Comparison of ENCODE assay signal across 1 cellular context in the genomic region with DNA sequence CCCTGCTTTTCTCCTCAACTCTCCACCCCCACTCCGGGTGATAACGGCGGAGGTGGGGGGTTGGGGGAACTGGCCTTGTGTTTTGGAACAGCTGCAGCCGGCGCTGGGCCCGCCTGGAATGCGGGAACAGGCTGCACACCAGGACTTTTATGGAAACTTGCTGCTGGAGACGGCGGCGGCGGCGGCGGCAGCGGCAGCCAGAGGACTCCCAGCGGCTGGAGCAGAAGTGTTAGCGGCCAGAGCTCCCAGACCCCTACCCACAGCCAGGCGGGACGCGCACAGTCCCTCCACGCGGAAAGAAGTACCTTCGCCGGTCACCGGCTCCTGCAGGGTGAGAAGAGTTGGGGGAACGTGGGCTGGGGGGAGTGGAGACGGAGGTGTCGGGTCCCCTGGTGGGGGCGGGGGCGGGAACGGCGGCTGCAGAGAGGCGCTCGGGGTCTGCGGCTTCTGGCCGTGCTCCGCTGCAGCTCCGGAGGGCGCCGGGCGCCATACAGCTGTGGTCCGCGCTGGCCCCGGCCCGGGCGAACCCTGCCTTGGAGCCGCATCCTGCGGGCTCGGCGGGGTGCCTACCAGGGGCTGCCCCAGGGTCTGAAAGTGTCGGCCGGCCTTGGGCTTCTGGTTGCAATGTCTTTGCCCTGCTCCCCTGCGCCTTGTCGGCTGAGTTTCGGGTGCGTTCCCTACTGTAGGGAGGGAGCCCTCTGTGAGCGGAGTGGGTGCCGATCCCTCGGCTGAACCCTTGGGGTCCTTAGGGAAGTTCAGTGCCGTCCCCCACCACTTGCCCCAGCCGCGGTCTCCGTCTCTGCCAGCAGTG.
TF ChIP-seq lines count a peak whose summit lies in the region.

A gene (plus strand): TSS at position 196 of the 811 bp plus-strand sequence. CDS start 27,483 bp downstream, outside the sequence.

TF ChIP-seq in HEK293, 187 proteins besides CTCF, POLR2A, EP300 and RAD21 (continued from another document):
- TF ChIP-seq, protein P1, sequence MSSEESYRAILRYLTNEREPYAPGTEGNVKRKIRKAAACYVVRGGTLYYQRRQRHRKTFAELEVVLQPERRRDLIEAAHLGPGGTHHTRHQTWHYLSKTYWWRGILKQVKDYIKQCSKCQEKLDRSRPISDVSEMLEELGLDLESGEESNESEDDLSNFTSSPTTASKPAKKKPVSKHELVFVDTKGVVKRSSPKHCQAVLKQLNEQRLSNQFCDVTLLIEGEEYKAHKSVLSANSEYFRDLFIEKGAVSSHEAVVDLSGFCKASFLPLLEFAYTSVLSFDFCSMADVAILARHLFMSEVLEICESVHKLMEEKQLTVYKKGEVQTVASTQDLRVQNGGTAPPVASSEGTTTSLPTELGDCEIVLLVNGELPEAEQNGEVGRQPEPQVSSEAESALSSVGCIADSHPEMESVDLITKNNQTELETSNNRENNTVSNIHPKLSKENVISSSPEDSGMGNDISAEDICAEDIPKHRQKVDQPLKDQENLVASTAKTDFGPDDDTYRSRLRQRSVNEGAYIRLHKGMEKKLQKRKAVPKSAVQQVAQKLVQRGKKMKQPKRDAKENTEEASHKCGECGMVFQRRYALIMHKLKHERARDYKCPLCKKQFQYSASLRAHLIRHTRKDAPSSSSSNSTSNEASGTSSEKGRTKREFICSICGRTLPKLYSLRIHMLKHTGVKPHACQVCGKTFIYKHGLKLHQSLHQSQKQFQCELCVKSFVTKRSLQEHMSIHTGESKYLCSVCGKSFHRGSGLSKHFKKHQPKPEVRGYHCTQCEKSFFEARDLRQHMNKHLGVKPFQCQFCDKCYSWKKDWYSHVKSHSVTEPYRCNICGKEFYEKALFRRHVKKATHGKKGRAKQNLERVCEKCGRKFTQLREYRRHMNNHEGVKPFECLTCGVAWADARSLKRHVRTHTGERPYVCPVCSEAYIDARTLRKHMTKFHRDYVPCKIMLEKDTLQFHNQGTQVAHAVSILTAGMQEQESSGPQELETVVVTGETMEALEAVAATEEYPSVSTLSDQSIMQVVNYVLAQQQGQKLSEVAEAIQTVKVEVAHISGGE (tag by site-specific recombination; conservative IDR thresholded peaks at IDR 0.05; ENCODE audit: low read depth), result peak; percentile 18; the same call in 1 of the 2 replicates
- TF ChIP-seq ZNF548 (tag by site-specific recombination; IDR thresholded peaks at IDR 0.05) (no peak), ZNF843 (tag by site-specific recombination; IDR thresholded peaks at IDR 0.05) (peak; percentile 54), ZNF549 (tag by site-specific recombination; IDR thresholded peaks at IDR 0.05) (no peak), ZNF121 (tag by site-specific recombination; IDR thresholded peaks at IDR 0.05) (peak; percentile 7; the same call in 1 of the 2 replicates), ZNF707 (tag by site-specific recombination; IDR thresholded peaks at IDR 0.05) (no peak), ZXDB (tag by site-specific recombination; IDR thresholded peaks at IDR 0.05) (peak; percentile 82), OVOL3 (tag by site-specific recombination; IDR thresholded peaks at IDR 0.05) (no peak), ZNF138 (tag by site-specific recombination; IDR thresholded peaks at IDR 0.05; ENCODE audit: borderline replicate concordance) (no peak), SP3 (tag by site-specific recombination; IDR thresholded peaks at IDR 0.05) (no peak; the same call in 1 of the 2 replicates), ZNF248 (tag by site-specific recombination; IDR thresholded peaks at IDR 0.05) (no peak), ZNF600 (tag by site-specific recombination; IDR thresholded peaks at IDR 0.05) (peak; percentile 88), GLIS2 (tag by site-specific recombination; IDR thresholded peaks at IDR 0.05) (peak; percentile 92), ZNF837 (tag by site-specific recombination; IDR thresholded peaks at IDR 0.05) (no peak), ZEB2 (tag by site-specific recombination; IDR thresholded peaks at IDR 0.05) (peak; percentile 36; the same call in 1 of the 2 replicates), ZNF585B (tag by site-specific recombination; IDR thresholded peaks at IDR 0.05) (no peak), HOXD13 (CRISPR knock-in tag; IDR thresholded peaks at IDR 0.05; ENCODE audit: borderline replicate concordance) (no peak), ZNF792 (tag by site-specific recombination; IDR thresholded peaks at IDR 0.05) (0 out of 2 replicates have a peak, but pooled peaks have one; percentile 30), RBAK (tag by site-specific recombination; IDR thresholded peaks at IDR 0.05) (no peak), WT1 (tag by site-specific recombination; IDR thresholded peaks at IDR 0.05) (no peak), ZNF664 (tag by site-specific recombination; IDR thresholded peaks at IDR 0.05) (no peak), ZNF302 (tag by site-specific recombination; IDR thresholded peaks at IDR 0.05; ENCODE audit: low read depth) (no peak), ZNF292 (tag by site-specific recombination; IDR thresholded peaks at IDR 0.05; ENCODE audit: borderline replicate concordance, low read depth) (no peak), EGR2 (tag by site-specific recombination; IDR thresholded peaks at IDR 0.05; ENCODE audit: low read depth) (peak; percentile 35; the same call in 1 of the 2 replicates), ZNF660 (tag by site-specific recombination; IDR thresholded peaks at IDR 0.05) (0 out of 2 replicates have a peak, but pooled peaks have one; percentile 10), ZNF768 (tag by site-specific recombination; IDR thresholded peaks at IDR 0.05) (no peak), ZBTB48 (tag by site-specific recombination; IDR thresholded peaks at IDR 0.05) (peak; percentile 99), ZNF501 (tag by site-specific recombination; IDR thresholded peaks at IDR 0.05) (peak; percentile 75)
- TF ChIP-seq, protein P2, sequence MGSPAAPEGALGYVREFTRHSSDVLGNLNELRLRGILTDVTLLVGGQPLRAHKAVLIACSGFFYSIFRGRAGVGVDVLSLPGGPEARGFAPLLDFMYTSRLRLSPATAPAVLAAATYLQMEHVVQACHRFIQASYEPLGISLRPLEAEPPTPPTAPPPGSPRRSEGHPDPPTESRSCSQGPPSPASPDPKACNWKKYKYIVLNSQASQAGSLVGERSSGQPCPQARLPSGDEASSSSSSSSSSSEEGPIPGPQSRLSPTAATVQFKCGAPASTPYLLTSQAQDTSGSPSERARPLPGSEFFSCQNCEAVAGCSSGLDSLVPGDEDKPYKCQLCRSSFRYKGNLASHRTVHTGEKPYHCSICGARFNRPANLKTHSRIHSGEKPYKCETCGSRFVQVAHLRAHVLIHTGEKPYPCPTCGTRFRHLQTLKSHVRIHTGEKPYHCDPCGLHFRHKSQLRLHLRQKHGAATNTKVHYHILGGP (tag by site-specific recombination; IDR thresholded peaks at IDR 0.05), result no peak
- TF ChIP-seq, protein P3, sequence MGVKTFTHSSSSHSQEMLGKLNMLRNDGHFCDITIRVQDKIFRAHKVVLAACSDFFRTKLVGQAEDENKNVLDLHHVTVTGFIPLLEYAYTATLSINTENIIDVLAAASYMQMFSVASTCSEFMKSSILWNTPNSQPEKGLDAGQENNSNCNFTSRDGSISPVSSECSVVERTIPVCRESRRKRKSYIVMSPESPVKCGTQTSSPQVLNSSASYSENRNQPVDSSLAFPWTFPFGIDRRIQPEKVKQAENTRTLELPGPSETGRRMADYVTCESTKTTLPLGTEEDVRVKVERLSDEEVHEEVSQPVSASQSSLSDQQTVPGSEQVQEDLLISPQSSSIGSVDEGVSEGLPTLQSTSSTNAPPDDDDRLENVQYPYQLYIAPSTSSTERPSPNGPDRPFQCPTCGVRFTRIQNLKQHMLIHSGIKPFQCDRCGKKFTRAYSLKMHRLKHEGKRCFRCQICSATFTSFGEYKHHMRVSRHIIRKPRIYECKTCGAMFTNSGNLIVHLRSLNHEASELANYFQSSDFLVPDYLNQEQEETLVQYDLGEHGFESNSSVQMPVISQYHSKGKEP (tag by site-specific recombination; IDR thresholded peaks at IDR 0.05), result peak; percentile 54; the same call in 1 of the 2 replicates
- TF ChIP-seq, protein P4, sequence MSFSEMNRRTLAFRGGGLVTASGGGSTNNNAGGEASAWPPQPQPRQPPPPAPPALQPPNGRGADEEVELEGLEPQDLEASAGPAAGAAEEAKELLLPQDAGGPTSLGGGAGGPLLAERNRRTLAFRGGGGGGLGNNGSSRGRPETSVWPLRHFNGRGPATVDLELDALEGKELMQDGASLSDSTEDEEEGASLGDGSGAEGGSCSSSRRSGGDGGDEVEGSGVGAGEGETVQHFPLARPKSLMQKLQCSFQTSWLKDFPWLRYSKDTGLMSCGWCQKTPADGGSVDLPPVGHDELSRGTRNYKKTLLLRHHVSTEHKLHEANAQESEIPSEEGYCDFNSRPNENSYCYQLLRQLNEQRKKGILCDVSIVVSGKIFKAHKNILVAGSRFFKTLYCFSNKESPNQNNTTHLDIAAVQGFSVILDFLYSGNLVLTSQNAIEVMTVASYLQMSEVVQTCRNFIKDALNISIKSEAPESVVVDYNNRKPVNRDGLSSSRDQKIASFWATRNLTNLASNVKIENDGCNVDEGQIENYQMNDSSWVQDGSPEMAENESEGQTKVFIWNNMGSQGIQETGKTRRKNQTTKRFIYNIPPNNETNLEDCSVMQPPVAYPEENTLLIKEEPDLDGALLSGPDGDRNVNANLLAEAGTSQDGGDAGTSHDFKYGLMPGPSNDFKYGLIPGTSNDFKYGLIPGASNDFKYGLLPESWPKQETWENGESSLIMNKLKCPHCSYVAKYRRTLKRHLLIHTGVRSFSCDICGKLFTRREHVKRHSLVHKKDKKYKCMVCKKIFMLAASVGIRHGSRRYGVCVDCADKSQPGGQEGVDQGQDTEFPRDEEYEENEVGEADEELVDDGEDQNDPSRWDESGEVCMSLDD (tag by site-specific recombination; IDR thresholded peaks at IDR 0.05), result peak; percentile 76
- TF ChIP-seq, protein P5, sequence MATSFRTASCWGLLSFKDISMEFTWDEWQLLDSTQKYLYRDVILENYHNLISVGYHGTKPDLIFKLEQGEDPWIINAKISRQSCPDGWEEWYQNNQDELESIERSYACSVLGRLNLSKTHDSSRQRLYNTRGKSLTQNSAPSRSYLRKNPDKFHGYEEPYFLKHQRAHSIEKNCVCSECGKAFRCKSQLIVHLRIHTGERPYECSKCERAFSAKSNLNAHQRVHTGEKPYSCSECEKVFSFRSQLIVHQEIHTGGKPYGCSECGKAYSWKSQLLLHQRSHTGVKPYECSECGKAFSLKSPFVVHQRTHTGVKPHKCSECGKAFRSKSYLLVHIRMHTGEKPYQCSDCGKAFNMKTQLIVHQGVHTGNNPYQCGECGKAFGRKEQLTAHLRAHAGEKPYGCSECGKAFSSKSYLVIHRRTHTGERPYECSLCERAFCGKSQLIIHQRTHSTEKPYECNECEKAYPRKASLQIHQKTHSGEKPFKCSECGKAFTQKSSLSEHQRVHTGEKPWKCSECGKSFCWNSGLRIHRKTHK (tag by site-specific recombination; IDR thresholded peaks at IDR 0.05), result no peak
- TF ChIP-seq, protein P6, sequence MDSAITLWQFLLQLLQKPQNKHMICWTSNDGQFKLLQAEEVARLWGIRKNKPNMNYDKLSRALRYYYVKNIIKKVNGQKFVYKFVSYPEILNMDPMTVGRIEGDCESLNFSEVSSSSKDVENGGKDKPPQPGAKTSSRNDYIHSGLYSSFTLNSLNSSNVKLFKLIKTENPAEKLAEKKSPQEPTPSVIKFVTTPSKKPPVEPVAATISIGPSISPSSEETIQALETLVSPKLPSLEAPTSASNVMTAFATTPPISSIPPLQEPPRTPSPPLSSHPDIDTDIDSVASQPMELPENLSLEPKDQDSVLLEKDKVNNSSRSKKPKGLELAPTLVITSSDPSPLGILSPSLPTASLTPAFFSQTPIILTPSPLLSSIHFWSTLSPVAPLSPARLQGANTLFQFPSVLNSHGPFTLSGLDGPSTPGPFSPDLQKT (IDR thresholded peaks at IDR 0.05; ENCODE audit: borderline replicate concordance, low read depth, low read length), result no peak
- TF ChIP-seq, protein P7, sequence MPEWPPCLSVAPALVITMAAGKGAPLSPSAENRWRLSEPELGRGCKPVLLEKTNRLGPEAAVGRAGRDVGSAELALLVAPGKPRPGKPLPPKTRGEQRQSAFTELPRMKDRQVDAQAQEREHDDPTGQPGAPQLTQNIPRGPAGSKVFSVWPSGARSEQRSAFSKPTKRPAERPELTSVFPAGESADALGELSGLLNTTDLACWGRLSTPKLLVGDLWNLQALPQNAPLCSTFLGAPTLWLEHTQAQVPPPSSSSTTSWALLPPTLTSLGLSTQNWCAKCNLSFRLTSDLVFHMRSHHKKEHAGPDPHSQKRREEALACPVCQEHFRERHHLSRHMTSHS (tag by site-specific recombination; IDR thresholded peaks at IDR 0.05), result no peak
- TF ChIP-seq, protein P8, sequence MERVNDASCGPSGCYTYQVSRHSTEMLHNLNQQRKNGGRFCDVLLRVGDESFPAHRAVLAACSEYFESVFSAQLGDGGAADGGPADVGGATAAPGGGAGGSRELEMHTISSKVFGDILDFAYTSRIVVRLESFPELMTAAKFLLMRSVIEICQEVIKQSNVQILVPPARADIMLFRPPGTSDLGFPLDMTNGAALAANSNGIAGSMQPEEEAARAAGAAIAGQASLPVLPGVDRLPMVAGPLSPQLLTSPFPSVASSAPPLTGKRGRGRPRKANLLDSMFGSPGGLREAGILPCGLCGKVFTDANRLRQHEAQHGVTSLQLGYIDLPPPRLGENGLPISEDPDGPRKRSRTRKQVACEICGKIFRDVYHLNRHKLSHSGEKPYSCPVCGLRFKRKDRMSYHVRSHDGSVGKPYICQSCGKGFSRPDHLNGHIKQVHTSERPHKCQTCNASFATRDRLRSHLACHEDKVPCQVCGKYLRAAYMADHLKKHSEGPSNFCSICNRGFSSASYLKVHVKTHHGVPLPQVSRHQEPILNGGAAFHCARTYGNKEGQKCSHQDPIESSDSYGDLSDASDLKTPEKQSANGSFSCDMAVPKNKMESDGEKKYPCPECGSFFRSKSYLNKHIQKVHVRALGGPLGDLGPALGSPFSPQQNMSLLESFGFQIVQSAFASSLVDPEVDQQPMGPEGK (tag by site-specific recombination; IDR thresholded peaks at IDR 0.05), result 0 out of 2 replicates have a peak, but pooled peaks have one; percentile 40
- TF ChIP-seq, protein P9, sequence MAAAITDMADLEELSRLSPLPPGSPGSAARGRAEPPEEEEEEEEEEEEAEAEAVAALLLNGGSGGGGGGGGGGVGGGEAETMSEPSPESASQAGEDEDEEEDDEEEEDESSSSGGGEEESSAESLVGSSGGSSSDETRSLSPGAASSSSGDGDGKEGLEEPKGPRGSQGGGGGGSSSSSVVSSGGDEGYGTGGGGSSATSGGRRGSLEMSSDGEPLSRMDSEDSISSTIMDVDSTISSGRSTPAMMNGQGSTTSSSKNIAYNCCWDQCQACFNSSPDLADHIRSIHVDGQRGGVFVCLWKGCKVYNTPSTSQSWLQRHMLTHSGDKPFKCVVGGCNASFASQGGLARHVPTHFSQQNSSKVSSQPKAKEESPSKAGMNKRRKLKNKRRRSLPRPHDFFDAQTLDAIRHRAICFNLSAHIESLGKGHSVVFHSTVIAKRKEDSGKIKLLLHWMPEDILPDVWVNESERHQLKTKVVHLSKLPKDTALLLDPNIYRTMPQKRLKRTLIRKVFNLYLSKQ (tag by site-specific recombination; IDR thresholded peaks at IDR 0.05; ENCODE audit: borderline replicate concordance), result no peak
